Comparison of ENCODE assay signal across 8 cellular contexts in genomic region chr7:129224251-129225205, GRCh38. TPM values are rescaled to one million over a fixed set of nuclear protein-coding genes. Genes with fewer than 3 reads are reported as not detected.
DNase-seq lines count a peak whose midpoint lies in the region; ATAC-seq, FAIRE-seq and TF ChIP-seq lines count a peak whose summit lies in the region.

Gene AHCYL2 (plus strand): TSS chr7:129225030.

- DNase-seq in AG08396 (ENCODE audit: low spot score) = peak; percentile 96
- DNase-seq in NCI-H2227 treated with DMSO at 0.1 percent for 48 hours (lab: John Stamatoyannopoulos, UW) = peak; percentile 99
- peak; percentile 98 for DNase-seq in WERI-Rb-1
- peak; percentile 98 for DNase-seq in mammary epithelial cell
- DNase-seq in iPS-NIHi11 (ENCODE audit: low spot score) = peak; percentile 92
- DNase-seq in small intestine = peak; percentile 98

- dilution Hi-C loops in mammary epithelial cell (cut with HindIII; ENCODE audit: low sequenced_read_pairs) = no loop called here

- peaks cover 42% of the 10 kb centered on the region for H3K79me2 ChIP-seq in mammary epithelial cell (ENCODE audit: insufficient read depth, low read length)

- no peaks in the 10 kb centered on the region for H4K20me1 ChIP-seq in mammary epithelial cell (ENCODE audit: insufficient read depth, low read length)

- CTCF ChIA-PET in mammary epithelial cell (lab: Charles Lee; ENCODE audit: low non-redundant PET) = interaction anchor here (0.6 kb wide), 1 partner anchor 529 kb away, joined by 3 read pairs; no protein-coding TSS in a partner anchor

- peak within 1 kb of the TSS; percentile 89 for H3K9ac ChIP-seq in mammary epithelial cell (ENCODE audit: insufficient read depth, low read length)

- H3K27ac ChIP-seq in WERI-Rb-1 = peak within 1 kb of the TSS; percentile 91
- H3K27ac ChIP-seq in mammary epithelial cell (ENCODE audit: insufficient read depth, low read depth, low read length) = peak within 1 kb of the TSS; percentile 77
- H3K27ac ChIP-seq in small intestine (ENCODE audit: low read depth in 1 of 2, low read length in 1 of 2) = peak within 1 kb of the TSS; percentile 74 to 97

- H3K4me2 ChIP-seq in mammary epithelial cell (ENCODE audit: insufficient read depth, low read depth, low read length) = peak within 1 kb of the TSS; percentile 92

- no peaks in the 10 kb centered on the region for H3K9me3 ChIP-seq in WERI-Rb-1 (ENCODE audit: severe bottlenecking)
- H3K9me3 ChIP-seq in mammary epithelial cell (replicated peaks; ENCODE audit: insufficient read depth, low read length) = no peaks in the 10 kb centered on the region
- no peaks in the 10 kb centered on the region for H3K9me3 ChIP-seq in small intestine (ENCODE audit: control insufficient read depth, low read depth)

- under 1% methylated on average over 15 of the region's 63 CpGs for WGBS in mammary epithelial cell (ENCODE audit: low coverage, missing lambda C conversion rate)
- 0 to 1% (median 0%) methylated on average over 50 to 63 of the region's 63 CpGs for WGBS in small intestine, 3 donors

- ATAC-seq in HG03175 (IDR thresholded peaks at IDR 0.05; ENCODE audit: unreplicated experiment) = peak; percentile 87

- H3K36me3 ChIP-seq in WERI-Rb-1 (no peaks in the 10 kb centered on the region), mammary epithelial cell (ENCODE audit: insufficient read depth, low read length) (no peaks in the 10 kb centered on the region), small intestine (ENCODE audit: control insufficient read depth in 2 of 2, insufficient read depth in 2 of 2, low read length in 2 of 2) (no peaks in the 10 kb centered on the region)

- TF ChIP-seq CTCF in WERI-Rb-1 (IDR thresholded peaks at IDR 0.05; ENCODE audit: low read depth, low read length) (no peak), mammary epithelial cell (conservative IDR thresholded peaks at IDR 0.05 in 1 of 2, IDR thresholded peaks at IDR 0.05 in 1 of 2; ENCODE audit: extremely low read depth in 1 of 2, insufficient read depth in 1 of 2, low read depth in 1 of 2, low read length in 2 of 2) (no peak)

- H3K4me3 ChIP-seq in WERI-Rb-1 (ENCODE audit: low read depth, low read length) (peak within 1 kb of the TSS; percentile 73), mammary epithelial cell (replicated peaks in 1 of 3; ENCODE audit: insufficient read depth in 1 of 3, low read depth in 2 of 3, low read length in 3 of 3) (peak within 1 kb of the TSS; percentile 75 to 82 (median 78)), small intestine (ENCODE audit: low read depth in 1 of 2, low read length in 2 of 2) (peak within 1 kb of the TSS; percentile 58 to 91)

- peak; percentile 55 for TF ChIP-seq POLR2A in GM18951 (IDR thresholded peaks at IDR 0.05; ENCODE audit: extremely low read depth, insufficient read depth, insufficient read length)

- no TSS peak for BruUV-seq in mammary epithelial cell (replicated peaks; lab: Mats Ljungman, UMichigan)

- intact Hi-C loops in mammary epithelial cell (cut with micrococcal nuclease) = loop anchor here (1.0 to 10.0 kb wide), 4 partner anchors 16 to 786 kb away; partner anchors contain the start of gene UBE2H

- H3K4me1 ChIP-seq in mammary epithelial cell (ENCODE audit: insufficient read depth, low read length) (peaks cover 15% of the 10 kb centered on the region), small intestine (ENCODE audit: control insufficient read depth in 2 of 2, insufficient read depth in 1 of 2, low read depth in 1 of 2, low read length in 1 of 2) (peaks cover 0 to 5% of the 10 kb centered on the region in 2 donors)

- no peak for FAIRE-seq in small intestine (lab: Jason Lieb, UNC)

- H2AFZ ChIP-seq in mammary epithelial cell (ENCODE audit: low read depth, low read length) = peak within 1 kb of the TSS; percentile 92

- H3K27me3 ChIP-seq in WERI-Rb-1 (ENCODE audit: insufficient read depth, low read depth, severe bottlenecking) = no peaks in the 10 kb centered on the region
- H3K27me3 ChIP-seq in mammary epithelial cell (ENCODE audit: insufficient read depth, low read length) = no peaks in the 10 kb centered on the region
- no peaks in the 10 kb centered on the region for H3K27me3 ChIP-seq in small intestine (ENCODE audit: control insufficient read depth in 2 of 2, insufficient read depth in 2 of 2, low read length in 2 of 2)

- in situ Hi-C loops in GM18951 (cut with MboI; ENCODE audit: low sequenced_read_pairs, unreplicated experiment) = loop anchor here (5.0 kb wide), 1 partner anchor 73 kb away; no protein-coding TSS in a partner anchor
- in situ Hi-C loops in mammary epithelial cell (cut with MboI; ENCODE audit: low sequenced_read_pairs in 2 of 2) = loop anchor here (10.0 to 25.0 kb wide), 4 partner anchors 50 to 588 kb away; no protein-coding TSS in a partner anchor

RNA-seq across cellular contexts. Expression of gene AHCYL2, which starts in this region (rescaled TPM):
- 10 to 100 TPM; 19.3 to 26.6 TPM for total RNA-seq in mammary epithelial cell
- polyA plus RNA-seq in mammary epithelial cell = 13.6 TPM
- 79.8 TPM for polyA minus RNA-seq in mammary epithelial cell
- polyA plus RNA-seq in small intestine = 10 to 100 TPM; 18.2 to 25.4 (median 24.4) TPM

Comparison
In these comparisons a context has a peak if more than half of its experiments do, and no peak if none do; other contexts are left out.
1. Peak in every context shown above with its lines: DNase-seq, ATAC-seq, H3K4me3 ChIP-seq and H3K27ac ChIP-seq.